Comparison of ENCODE assay signal across 8 cellular contexts in genomic region chr6:129370268-129370916, GRCh38.
A peak's percentile ranks its signal among the peaks of the same experiment; 100 is the strongest.
DNase-seq lines count a peak whose midpoint lies in the region; ATAC-seq, FAIRE-seq and TF ChIP-seq lines count a peak whose summit lies in the region.

No MANE protein-coding gene starts in this region.

- intact Hi-C loops in colonic mucosa (cut with DNase I): no loop called here

- no peak overlapping the region for H3K27ac Mint-ChIP-seq in stimulated activated naive CD8-positive, alpha-beta T cell treated with anti-CD3 and anti-CD28 coated beads, Interleukin-15, amount 100 ng/mL, for 72 hours

- peak; percentile 77 for TF ChIP-seq CTCF in VCaP (conservative IDR thresholded peaks at IDR 0.05)
- TF ChIP-seq CTCF in colonic mucosa (IDR thresholded peaks at IDR 0.05): peak; percentile 55

- DNase-seq in AG08395 (ENCODE audit: low spot score): peak; percentile 42
- no peak for DNase-seq in GM18507 (ENCODE audit: extremely low spot score, insufficient read length, low read depth)
- DNase-seq in MG63: no peak
- DNase-seq in colonic mucosa: peak; percentile 64
- peak; percentile 61 to 75 for DNase-seq in lung microvascular endothelial cell (ENCODE audit: low read depth in 2 of 2)
- peak; percentile 17 to 18 for DNase-seq in stimulated activated naive CD8-positive, alpha-beta T cell treated with anti-CD3 and anti-CD28 coated beads, Interleukin-15, amount 100 ng/mL, for 72 hours

- H3K4me3 Mint-ChIP-seq in stimulated activated naive CD8-positive, alpha-beta T cell treated with anti-CD3 and anti-CD28 coated beads, Interleukin-15, amount 100 ng/mL, for 72 hours: peak overlapping the region; percentile 13 to 32

- H3K4me1 ChIP-seq in colonic mucosa: no peaks in the 10 kb centered on the region

- no peaks in the 10 kb centered on the region for H3K27me3 Mint-ChIP-seq in stimulated activated naive CD8-positive, alpha-beta T cell treated with anti-CD3 and anti-CD28 coated beads, Interleukin-15, amount 100 ng/mL, for 72 hours

- H3K9me3 Mint-ChIP-seq in stimulated activated naive CD8-positive, alpha-beta T cell treated with anti-CD3 and anti-CD28 coated beads, Interleukin-15, amount 100 ng/mL, for 72 hours: no peaks in the 10 kb centered on the region

- H3K27ac ChIP-seq in VCaP (no peak overlapping the region), colonic mucosa (no peak overlapping the region)

- ATAC-seq in stimulated activated naive CD8-positive, alpha-beta T cell treated with anti-CD3 and anti-CD28 coated beads, Interleukin-15, amount 100 ng/mL, for 72 hours: no peak
- ATAC-seq in HG03039 (IDR thresholded peaks at IDR 0.05; ENCODE audit: unreplicated experiment): no peak

- H3K27me3 ChIP-seq in MG63 (no peaks in the 10 kb centered on the region), colonic mucosa (no peaks in the 10 kb centered on the region)

- no peaks in the 10 kb centered on the region for H3K36me3 ChIP-seq in MG63
- no peaks in the 10 kb centered on the region for H3K36me3 ChIP-seq in colonic mucosa

- H3K9me3 ChIP-seq in MG63 (no peaks in the 10 kb centered on the region), colonic mucosa (no peaks in the 10 kb centered on the region)

- peaks cover 14% of the 10 kb centered on the region for H3K4me1 Mint-ChIP-seq in stimulated activated naive CD8-positive, alpha-beta T cell treated with anti-CD3 and anti-CD28 coated beads, Interleukin-15, amount 100 ng/mL, for 72 hours

- H3K9ac ChIP-seq in colonic mucosa (ENCODE audit: low read depth in 2 of 2, low read length in 2 of 2): no peak overlapping the region

- FAIRE-seq in GM18507 (lab: Jason Lieb, UNC): peak; percentile 78

- H3K4me3 ChIP-seq in MG63 (0 out of 2 replicates have a peak overlapping the region, but pooled peaks have one; percentile 17), colonic mucosa (no peak overlapping the region)

Comparison
In these comparisons a context has a peak if more than half of its experiments do, and no peak if none do; other contexts are left out.
1. DNase-seq: peak in AG08395 (single experiment), colonic mucosa (single experiment), lung microvascular endothelial cell (2 of 2) and stimulated activated naive CD8-positive, alpha-beta T cell treated with anti-CD3 and anti-CD28 coated beads, Interleukin-15, amount 100 ng/mL, for 72 hours (2 of 2); none in GM18507 (single experiment) and MG63 (single experiment).